In genomic region chr13:77891486-77891885, GRCh38 we compare ENCODE assay signal across 30 cellular contexts. TPM values are rescaled to one million over a fixed set of nuclear protein-coding genes. Genes with fewer than 3 reads are reported as not detected.
DNase-seq lines count a peak whose midpoint lies in the region; TF ChIP-seq lines count a peak whose summit lies in the region.
"Had no signal": no experiment of that assay in that cellular context is flagged by ENCODE, and none has a peak within 500 bp of the region (broad histone marks: within the 10 kb centered on the region; RNA-seq: fewer than 3 reads in every experiment).

No MANE protein-coding gene starts in this region.

- H3K27me3 Mint-ChIP-seq in CD14-positive monocyte (ENCODE audit: low read depth in 3 of 3): no peaks in the 10 kb centered on the region
- H3K27me3 Mint-ChIP-seq in activated naive CD8-positive, alpha-beta T cell treated with anti-CD3 and anti-CD28 coated beads for 36 hours: peaks cover 7% of the 10 kb centered on the region

- H3K9ac ChIP-seq in MM.1S (ENCODE audit: low read length): no peak overlapping the region
- H3K9ac ChIP-seq: BLaER1 had no signal

- H2AFZ ChIP-seq in MM.1S (ENCODE audit: low read length): 0 out of 2 replicates have a peak overlapping the region, but pooled peaks have one; percentile 11
- H2AFZ ChIP-seq in hepatocyte: no peak overlapping the region

- no peaks in the 10 kb centered on the region for H3K36me3 ChIP-seq in MM.1S (replicated peaks; ENCODE audit: insufficient read depth, low read length)
- no peaks in the 10 kb centered on the region for H3K36me3 ChIP-seq in hepatocyte (replicated peaks; ENCODE audit: insufficient read depth, low read depth)
- H3K36me3 ChIP-seq: BLaER1 had no signal

- peak overlapping the region; percentile 16; the same call in 1 of the 2 replicates for H3K4me2 ChIP-seq in MM.1S (ENCODE audit: low read depth, low read length)
- no peak overlapping the region for H3K4me2 ChIP-seq in hepatocyte
- H3K4me2 ChIP-seq: BLaER1 had no signal

- H3K4me1 Mint-ChIP-seq in CD14-positive monocyte: peaks cover 21% of the 10 kb centered on the region
- H3K4me1 Mint-ChIP-seq in activated naive CD8-positive, alpha-beta T cell treated with anti-CD3 and anti-CD28 coated beads for 36 hours: no peaks in the 10 kb centered on the region
- H3K4me1 Mint-ChIP-seq: CD4-positive, alpha-beta memory T cell had no signal

- H3K9me3 ChIP-seq in MM.1S (replicated peaks; ENCODE audit: insufficient read depth, low read length): no peaks in the 10 kb centered on the region
- no peaks in the 10 kb centered on the region for H3K9me3 ChIP-seq in hepatocyte (ENCODE audit: low read depth)
- H3K9me3 ChIP-seq: BLaER1, Caco-2 had no signal

- TF ChIP-seq CTCF in CD14-positive monocyte (IDR thresholded peaks at IDR 0.05) (no peak), MM.1S (IDR thresholded peaks at IDR 0.05; ENCODE audit: low read length) (no peak), hepatocyte (IDR thresholded peaks at IDR 0.05; ENCODE audit: poor library complexity) (no peak)

- H3K4me3 Mint-ChIP-seq in CD14-positive monocyte: peak overlapping the region in 1 of 2 donors; percentile 85
- H3K4me3 Mint-ChIP-seq in activated naive CD8-positive, alpha-beta T cell treated with anti-CD3 and anti-CD28 coated beads for 36 hours: no peak overlapping the region
- H3K4me3 Mint-ChIP-seq: CD4-positive, alpha-beta memory T cell; H9; T-helper 1 cell treated with Interleukin-12 subunit alpha and Interleukin-12 subunit beta and Interleukin-4 antibody, amounts not matched to agents 30 μg/mL and 1 μg/mL, for 36 hours had no signal

- 0 out of 2 replicates have a peak, but pooled peaks cover 3% of the 10 kb centered on the region for H3F3A ChIP-seq in MM.1S (ENCODE audit: insufficient read depth, low read length)

- H3K36me3 Mint-ChIP-seq in CD14-positive monocyte: no peaks in the 10 kb centered on the region
- no peaks in the 10 kb centered on the region for H3K36me3 Mint-ChIP-seq in activated naive CD8-positive, alpha-beta T cell treated with anti-CD3 and anti-CD28 coated beads for 36 hours
- H3K36me3 Mint-ChIP-seq: CD4-positive, alpha-beta memory T cell had no signal

- 73% methylated on average over 2 of the region's 2 CpGs for WGBS in hepatocyte (ENCODE audit: low lambda C conversion rate, missing lambda C conversion rate)

- peaks cover 0 to 1% (median 0%) of the 10 kb centered on the region in 7 donors for H3K9me3 Mint-ChIP-seq in CD14-positive monocyte
- H3K9me3 Mint-ChIP-seq in activated naive CD8-positive, alpha-beta T cell treated with anti-CD3 and anti-CD28 coated beads for 36 hours: no peaks in the 10 kb centered on the region
- H3K9me3 Mint-ChIP-seq: H9; T-helper 1 cell treated with Interleukin-12 subunit alpha and Interleukin-12 subunit beta and Interleukin-4 antibody, amounts not matched to agents 30 μg/mL and 1 μg/mL, for 36 hours had no signal

- no peaks in the 10 kb centered on the region for H4K20me1 ChIP-seq in MM.1S (ENCODE audit: insufficient read depth, low read length)
- H4K20me1 ChIP-seq in hepatocyte (ENCODE audit: insufficient read depth, poor library complexity, severe bottlenecking): no peaks in the 10 kb centered on the region
- H4K20me1 ChIP-seq: BLaER1 had no signal

- peaks cover 7% of the 10 kb centered on the region; the same call in 1 of the 2 replicates for H3K4me1 ChIP-seq in MM.1S (ENCODE audit: low read length)
- no peaks in the 10 kb centered on the region for H3K4me1 ChIP-seq in hepatocyte (ENCODE audit: insufficient read depth)
- H3K4me1 ChIP-seq: Caco-2 had no signal

- H3K27me3 ChIP-seq in MM.1S (replicated peaks; ENCODE audit: insufficient read depth, low read length) (no peaks in the 10 kb centered on the region), hepatocyte (no peaks in the 10 kb centered on the region)
- H3K27me3 ChIP-seq: BLaER1 had no signal

- H3K4me3 ChIP-seq in MM.1S (ENCODE audit: low read length): no peak overlapping the region
- no peak overlapping the region for H3K4me3 ChIP-seq in hepatocyte
- H3K4me3 ChIP-seq: BLaER1 had no signal

- H3K9me2 ChIP-seq in MM.1S (replicated peaks; ENCODE audit: insufficient read depth, low read length) (no peaks in the 10 kb centered on the region), hepatocyte (replicated peaks; ENCODE audit: insufficient read depth) (no peaks in the 10 kb centered on the region)

- H3K27ac ChIP-seq in MM.1S (ENCODE audit: low read length): no peak overlapping the region
- peak overlapping the region; percentile 56 for H3K27ac ChIP-seq in hepatocyte
- H3K27ac ChIP-seq: BLaER1, RWPE1 had no signal

- H3K79me2 ChIP-seq in MM.1S (ENCODE audit: low read length) (no peaks in the 10 kb centered on the region), hepatocyte (no peaks in the 10 kb centered on the region)

- intact Hi-C loops in CD14-positive monocyte (cut with micrococcal nuclease): no loop called here

- in situ Hi-C loops in SK-MEL-5 (cut with HindIII; ENCODE audit: low pct_unique_long_range_greater_than_20kb, low sequenced_read_pairs): no loop called here

- DNase-seq in CD14-positive monocyte (ENCODE audit: low spot score) (no peak), MM.1S (no peak), SK-MEL-5 (ENCODE audit: low read depth, low spot score) (peak; percentile 89), hepatocyte (ENCODE audit: low spot score) (peak; percentile 19), RPMI8226 (no peak), SW 1271 (lab: John Stamatoyannopoulos, UW) (no peak), DMS153 treated with DMSO at 0.1 percent for 48 hours (lab: John Stamatoyannopoulos, UW; ENCODE audit: unreplicated experiment) (no peak)
- DNase-seq in activated naive CD8-positive, alpha-beta T cell treated with anti-CD3 and anti-CD28 coated beads for 36 hours: no peak
- DNase-seq: 8988T; Caco-2; CD4-positive, alpha-beta memory T cell; DMS 273 treated with DMSO at 0.1 percent for 48 hours; DMS79 treated with DMSO at 0.1 percent for 48 hours; GF-D8; H9; Karpas-422; NCI-H1105; NCI-H1436 treated with DMSO at 0.1 percent for 48 hours; NCI-H187 treated with DMSO at 0.1 percent for 48 hours; NCI-H2107; NCI-H446; NCI-H524 treated with DMSO at 0.1 percent for 48 hours; NCI-H774; PC-3; SHP77 had no signal

- H3K27ac Mint-ChIP-seq in CD14-positive monocyte: peak overlapping the region; percentile 71 to 87 (median 78)
- H3K27ac Mint-ChIP-seq in activated naive CD8-positive, alpha-beta T cell treated with anti-CD3 and anti-CD28 coated beads for 36 hours: no peak overlapping the region
- H3K27ac Mint-ChIP-seq: CD4-positive, alpha-beta memory T cell; H9; T-helper 1 cell treated with Interleukin-12 subunit alpha and Interleukin-12 subunit beta and Interleukin-4 antibody, amounts not matched to agents 30 μg/mL and 1 μg/mL, for 36 hours had no signal

RNA-seq across cellular contexts. Expression of gene EDNRB, which starts 27.1 kb away (rescaled TPM):
- polyA plus RNA-seq in CD14-positive monocyte: under 1 TPM; 0.37 to 0.53 TPM
- 491 and 498 TPM in 2 replicates for total RNA-seq in SK-MEL-5 (2014; rRNA removed; shearing (Covaris generic))
- polyA plus RNA-seq in SK-MEL-5 (2015; cell fraction: cytosol; rRNA removed): 201 and 237 TPM in 2 replicates
- polyA plus RNA-seq in SK-MEL-5 (2015; cell fraction: nucleus; rRNA removed): 212 and 218 TPM in 2 replicates
- 34.6 and 37.2 TPM in 2 replicates for total RNA-seq in hepatocyte
- polyA plus RNA-seq in hepatocyte: 16.9 and 18.3 TPM in 2 replicates
- total RNA-seq in activated naive CD8-positive, alpha-beta T cell treated with anti-CD3 and anti-CD28 coated beads for 36 hours: not detected
- total RNA-seq: CD4-positive, alpha-beta memory T cell; HepG2; HT1080; PC-3 had no signal
- polyA plus RNA-seq: CD4-positive, alpha-beta memory T cell; HepG2 had no signal

Comparison
In these comparisons a context has a peak if more than half of its experiments do, and no peak if none do; other contexts are left out.
1. DNase-seq: peak in SK-MEL-5 (single experiment) and hepatocyte (single experiment); none in CD14-positive monocyte (single experiment), MM.1S (single experiment), RPMI8226 (single experiment), SW 1271 (0 of 2), activated naive CD8-positive, alpha-beta T cell treated with anti-CD3 and anti-CD28 coated beads for 36 hours (single experiment) and DMS153 treated with DMSO at 0.1 percent for 48 hours (single experiment).
2. RNA of gene EDNRB, which starts 27.1 kb away (total RNA-seq): 491 to 498 TPM in SK-MEL-5 and 34.6 to 37.2 TPM in hepatocyte; not detected in activated naive CD8-positive, alpha-beta T cell treated with anti-CD3 and anti-CD28 coated beads for 36 hours; every median in the first group is over 10 times any median in the second.